In the genomic region with DNA sequence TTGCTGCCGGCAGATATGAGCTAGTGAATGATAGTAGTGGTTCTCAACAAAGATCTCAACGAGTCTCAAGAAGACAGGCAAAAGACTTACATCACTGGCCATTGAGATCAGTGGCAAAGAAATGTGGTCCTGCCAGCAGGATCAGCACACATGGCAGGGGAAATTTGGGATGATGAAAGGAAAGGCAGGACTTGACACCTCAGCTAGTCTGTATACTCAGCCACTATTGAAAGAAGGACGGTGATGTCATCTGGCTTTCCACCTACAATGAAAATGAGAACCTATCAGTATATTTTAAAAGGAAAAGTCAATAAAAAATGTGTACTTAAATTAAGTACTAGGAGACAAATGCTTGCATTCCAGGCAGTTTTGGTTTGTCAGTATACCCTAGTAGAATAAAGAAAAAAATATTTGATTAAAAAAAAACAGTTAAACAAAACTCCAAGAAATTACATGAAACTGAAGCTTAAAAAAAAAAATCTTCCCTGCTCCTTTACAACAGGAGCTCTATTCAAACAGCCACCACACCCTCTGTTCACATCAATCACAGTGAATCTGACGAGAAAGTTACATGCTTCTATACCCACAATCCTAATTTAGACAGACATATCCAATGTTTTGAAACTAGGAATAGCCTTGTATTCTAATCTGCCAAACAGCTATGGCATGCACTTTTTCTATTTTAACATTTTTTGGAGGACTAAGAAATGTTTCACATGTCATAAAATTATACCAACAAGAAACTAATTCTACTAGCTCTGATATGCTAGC, we compare ENCODE assay signal across 14 cellular contexts. TPM values are rescaled to one million over a fixed set of nuclear protein-coding genes. Genes with fewer than 3 reads are reported as not detected.
A peak's percentile ranks its signal among the peaks of the same experiment; 100 is the strongest.
DNase-seq lines count a peak whose midpoint lies in the region; ATAC-seq and TF ChIP-seq lines count a peak whose summit lies in the region.
"Had no signal": no experiment of that assay in that cellular context is flagged by ENCODE, and none has a peak within 500 bp of the region (broad histone marks: within the 10 kb centered on the region; RNA-seq: fewer than 3 reads in every experiment).

No MANE protein-coding gene starts in this region.

- H3K4ac ChIP-seq in trophoblast cell (ENCODE audit: low read depth, low read length), result no peak overlapping the region

- TF ChIP-seq CTCF in CD8-positive, alpha-beta T cell (IDR thresholded peaks at IDR 0.05), result no peak
- TF ChIP-seq CTCF in esophagus squamous epithelium (IDR thresholded peaks at IDR 0.05) (no peak), natural killer cell (IDR thresholded peaks at IDR 0.05) (no peak)

- no peak overlapping the region for H3K18ac ChIP-seq in trophoblast cell (ENCODE audit: low read length)

- H3K4me3 ChIP-seq in CD8-positive, alpha-beta T cell (ENCODE audit: low read depth, low read length), result no peak overlapping the region
- H3K4me3 ChIP-seq in esophagus squamous epithelium (peak overlapping the region in 1 of 4 donors; percentile 10), trophoblast cell (ENCODE audit: low read depth, low read length) (no peak overlapping the region)

- no peak overlapping the region for H4K8ac ChIP-seq in trophoblast cell (ENCODE audit: low read depth, low read length)

- H2BK120ac ChIP-seq in trophoblast cell (ENCODE audit: insufficient read depth, low read length, poor library complexity), result no peak overlapping the region

- H3K27me3 Mint-ChIP-seq in CD8-positive, alpha-beta T cell (ENCODE audit: low read depth), result no peaks in the 10 kb centered on the region
- no peaks in the 10 kb centered on the region for H3K27me3 Mint-ChIP-seq in natural killer cell (ENCODE audit: low read depth in 2 of 2)

- no peak overlapping the region for H3K23ac ChIP-seq in trophoblast cell (ENCODE audit: low read length)

- H3K79me1 ChIP-seq in trophoblast cell (ENCODE audit: low read length), result no peaks in the 10 kb centered on the region

- H3K14ac ChIP-seq in trophoblast cell (ENCODE audit: low read length), result no peak overlapping the region

- no peak overlapping the region for H2AK5ac ChIP-seq in trophoblast cell (ENCODE audit: low read length)

- no peak overlapping the region for H2BK12ac ChIP-seq in trophoblast cell (ENCODE audit: low read length)

- TF ChIP-seq POLR2A in esophagus squamous epithelium (IDR thresholded peaks at IDR 0.05), result no peak

- DNase-seq in CD8-positive, alpha-beta T cell, result no peak
- peak; percentile 60 for DNase-seq in NCI-H774 (lab: John Stamatoyannopoulos, UW)
- DNase-seq in esophagus squamous epithelium (lab: John Stamatoyannopoulos, UW), result no peak
- DNase-seq in trophoblast cell, result peak; percentile 31 to 46
- DNase-seq in 8988T, result no peak
- no peak for DNase-seq in COLO668 (lab: John Stamatoyannopoulos, UW; ENCODE audit: unreplicated experiment)
- DNase-seq in natural killer cell, result no peak
- DNase-seq in activated naive CD4-positive, alpha-beta T cell (lab: John Stamatoyannopoulos, UW), result no peak
- DNase-seq: NCI-H1092, SK-N-SH had no signal

- no peak overlapping the region for H4K91ac ChIP-seq in trophoblast cell (ENCODE audit: low read depth, low read length)

- no peak overlapping the region for H3K4me3 Mint-ChIP-seq in CD8-positive, alpha-beta T cell
- H3K4me3 Mint-ChIP-seq in natural killer cell, result no peak overlapping the region
- H3K4me3 Mint-ChIP-seq: neural crest cell had no signal

- H3K4me2 ChIP-seq in trophoblast cell (ENCODE audit: low read length), result no peak overlapping the region
- H3K4me2 ChIP-seq: SK-N-SH had no signal

- intact Hi-C loops in CD8-positive, alpha-beta T cell (cut with DNase I, micrococcal nuclease), result no loop called here
- intact Hi-C loops in esophagus squamous epithelium (cut with DNase I), result no loop called here
- intact Hi-C loops in natural killer cell (cut with micrococcal nuclease), result no loop called here

- H3K79me2 ChIP-seq in trophoblast cell (ENCODE audit: control insufficient read depth, insufficient read depth, low read length, poor library complexity), result no peaks in the 10 kb centered on the region

- H3K27ac Mint-ChIP-seq in CD8-positive, alpha-beta T cell, result peak overlapping the region; percentile 17
- H3K27ac Mint-ChIP-seq in natural killer cell, result peak overlapping the region in 1 of 2 donors; percentile 2

- peaks cover 7% of the 10 kb centered on the region for H3K4me1 Mint-ChIP-seq in CD8-positive, alpha-beta T cell (ENCODE audit: low read depth)
- H3K4me1 Mint-ChIP-seq in natural killer cell, result peaks cover 6 to 8% of the 10 kb centered on the region in 2 donors
- H3K4me1 Mint-ChIP-seq: neural crest cell had no signal

- no peaks in the 10 kb centered on the region for H3K9me3 ChIP-seq in CD8-positive, alpha-beta T cell (ENCODE audit: low read length)
- H3K9me3 ChIP-seq in esophagus squamous epithelium (no peaks in the 10 kb centered on the region), trophoblast cell (ENCODE audit: insufficient read depth, low read depth, low read length) (no peaks in the 10 kb centered on the region)
- H3K9me3 ChIP-seq: SK-N-SH had no signal

- WGBS in esophagus squamous epithelium, 2 donors, result 54% methylated on average over 4 of the region's 4 CpGs
- no CpG with 5 or more reads among the region's 4 CpGs for WGBS in trophoblast cell (ENCODE audit: extremely low coverage, insufficient coverage, insufficient read length)

- H3K9me3 Mint-ChIP-seq in CD8-positive, alpha-beta T cell, result no peaks in the 10 kb centered on the region
- H3K9me3 Mint-ChIP-seq in natural killer cell, result no peaks in the 10 kb centered on the region
- H3K9me3 Mint-ChIP-seq: neural crest cell had no signal

- no peak overlapping the region for H3K27ac ChIP-seq in CD8-positive, alpha-beta T cell (ENCODE audit: low read depth, low read length)
- H3K27ac ChIP-seq in esophagus squamous epithelium, result peak overlapping the region; percentile 72 to 86 (median 80)
- no peak overlapping the region for H3K27ac ChIP-seq in trophoblast cell (ENCODE audit: low read depth, low read length)
- H3K27ac ChIP-seq: brain microvascular endothelial cell, VCaP had no signal

- no peaks in the 10 kb centered on the region for H3K27me3 ChIP-seq in CD8-positive, alpha-beta T cell (ENCODE audit: insufficient read depth, low read length)
- H3K27me3 ChIP-seq in esophagus squamous epithelium (no peaks in the 10 kb centered on the region), trophoblast cell (ENCODE audit: insufficient read depth, low read length) (no peaks in the 10 kb centered on the region)
- H3K27me3 ChIP-seq: brain microvascular endothelial cell had no signal

- no peak overlapping the region for H2BK5ac ChIP-seq in trophoblast cell (ENCODE audit: low read depth, low read length, poor library complexity)

- H3K36me3 Mint-ChIP-seq in CD8-positive, alpha-beta T cell, result peaks cover 75% of the 10 kb centered on the region
- H3K36me3 Mint-ChIP-seq in natural killer cell, result no peaks in the 10 kb centered on the region

- H3K9ac ChIP-seq in trophoblast cell (ENCODE audit: low read length), result no peak overlapping the region
- H3K9ac ChIP-seq: SK-N-SH had no signal

- ATAC-seq in CD8-positive, alpha-beta T cell, result no peak
- ATAC-seq in natural killer cell, result no peak

- POLR2A ChIA-PET in CD8-positive, alpha-beta T cell (lab: Charles Lee), result no interaction called here

- H4K12ac ChIP-seq in trophoblast cell (ENCODE audit: low read depth, low read length), result no peak overlapping the region

- H2AFZ ChIP-seq in trophoblast cell (ENCODE audit: insufficient read depth, low read length, poor library complexity), result no peak overlapping the region

- no peaks in the 10 kb centered on the region for H3K4me1 ChIP-seq in CD8-positive, alpha-beta T cell (ENCODE audit: insufficient read depth, low read length)
- H3K4me1 ChIP-seq in esophagus squamous epithelium (peaks cover 21 to 90% (median 45%) of the 10 kb centered on the region in 3 donors), trophoblast cell (ENCODE audit: control insufficient read depth in 1 of 2, insufficient read depth in 2 of 2, low read length in 2 of 2) (peaks cover 2 to 6% of the 10 kb centered on the region in 2 experiments)

- H3K36me3 ChIP-seq in CD8-positive, alpha-beta T cell (ENCODE audit: insufficient read depth, low read length), result peaks cover 39% of the 10 kb centered on the region
- H3K36me3 ChIP-seq in esophagus squamous epithelium (peaks cover 0 to 49% (median 5%) of the 10 kb centered on the region in 3 donors), trophoblast cell (ENCODE audit: control insufficient read depth in 1 of 2, insufficient read depth in 2 of 2, low read length in 2 of 2) (peaks cover 9 to 17% of the 10 kb centered on the region in 2 experiments)

- CTCF ChIA-PET in CD8-positive, alpha-beta T cell (lab: Charles Lee), result interaction anchor here (0.6 to 1.3 kb wide), 5 partner anchors 15 to 167 kb away, joined by 3 to 6 read pairs (median 4); a partner anchor contains a TSS

RNA-seq across cellular contexts. Expression of a gene that starts 34.9 kb away (rescaled TPM):
- 1 to 10 TPM in 1 of 2 experiments, under 1 TPM in 1; 0.57 to 1.5 TPM for total RNA-seq in CD8-positive, alpha-beta T cell
- total RNA-seq in esophagus squamous epithelium, result under 1 TPM in 3 of 4 donors, not detected in 1; 0.23 to 0.76 (median 0.40) TPM
- polyA plus RNA-seq in trophoblast cell (2013), result 0.08 and 0.11 TPM in 2 replicates
- total RNA-seq in natural killer cell, result 1 to 10 TPM in 1 of 3 donors, under 1 TPM in 2; 0.18 to 1.8 (median 0.91) TPM
- total RNA-seq: epithelial cell of proximal tubule had no signal

RNA-seq across cellular contexts. Expression of a gene that starts 35.1 kb away (rescaled TPM):
- total RNA-seq in CD8-positive, alpha-beta T cell, result 10 to 100 TPM; 49.6 to 53.5 TPM
- total RNA-seq in esophagus squamous epithelium (100 to 1,000 TPM in 2 of 4 donors, 10 to 100 TPM in 2; 66.9 to 146 (median 110) TPM), natural killer cell (100 to 1,000 TPM in 1 of 3 donors, 10 to 100 TPM in 2; 94.3 to 115 (median 99.6) TPM)
- polyA plus RNA-seq in trophoblast cell (2013), result 110 and 119 TPM in 2 replicates

RNA-seq across cellular contexts. Expression of a gene that starts 46.1 kb away (rescaled TPM):
- total RNA-seq in CD8-positive, alpha-beta T cell, result 10 to 100 TPM; 49.6 to 50.4 TPM
- 10 to 100 TPM; 14.8 to 30.5 (median 19.2) TPM for total RNA-seq in esophagus squamous epithelium
- 9.9 and 10.1 TPM in 2 replicates for polyA plus RNA-seq in trophoblast cell (2013)
- total RNA-seq in natural killer cell, result 10 to 100 TPM; 44.0 to 52.7 (median 48.0) TPM

Comparison
In these comparisons a context has a peak if more than half of its experiments do, and no peak if none do; other contexts are left out.
1. DNase-seq: peak in NCI-H774 (single experiment) and trophoblast cell (2 of 2); none in CD8-positive, alpha-beta T cell (0 of 7), esophagus squamous epithelium (single experiment), 8988T (single experiment), COLO668 (single experiment), natural killer cell (single experiment) and activated naive CD4-positive, alpha-beta T cell (0 of 4).
2. H3K27ac ChIP-seq: peak in esophagus squamous epithelium (4 of 4); none in CD8-positive, alpha-beta T cell (single experiment) and trophoblast cell (single experiment).